Comparison of ENCODE assay signal across 8 cellular contexts in genomic region chr3:152298393-152299242, GRCh38. TPM values are rescaled to one million over a fixed set of nuclear protein-coding genes. Genes with fewer than 3 reads are reported as not detected.
DNase-seq lines count a peak whose midpoint lies in the region; ATAC-seq lines count a peak whose summit lies in the region.

No MANE protein-coding gene starts in this region.

- no peaks in the 10 kb centered on the region for H3K9me3 ChIP-seq in CD4-positive, alpha-beta memory T cell (ENCODE audit: control insufficient read depth in 1 of 2, low read length in 2 of 2)
- no peaks in the 10 kb centered on the region for H3K9me3 ChIP-seq in neuron (ENCODE audit: low read length)

- peak overlapping the region; percentile 88 to 97 (median 92) for H3K27ac Mint-ChIP-seq in CD4-positive, alpha-beta memory T cell
- peak overlapping the region; percentile 94 for H3K27ac Mint-ChIP-seq in activated T-helper 1 cell treated with anti-CD3 and anti-CD28 coated beads, Interleukin-12 subunit alpha, Interleukin-12 subunit beta, Interleukin-2, Interleukin-4 antibody, amounts not matched to agents 30 ng/mL and 10 ng/mL and 1 ng/mL, durations not matched to agents 14 hours and 24 hours and 36 hours

- ATAC-seq in GM19372 (IDR thresholded peaks at IDR 0.05; ENCODE audit: low read depth, unreplicated experiment) (peak; percentile 64), HG03521 (IDR thresholded peaks at IDR 0.05; ENCODE audit: unreplicated experiment) (peak; percentile 70), HG03457 (IDR thresholded peaks at IDR 0.05; ENCODE audit: unreplicated experiment) (no peak)

- H3K27me3 Mint-ChIP-seq in CD4-positive, alpha-beta memory T cell: no peaks in the 10 kb centered on the region
- H3K27me3 Mint-ChIP-seq in activated T-helper 1 cell treated with anti-CD3 and anti-CD28 coated beads, Interleukin-12 subunit alpha, Interleukin-12 subunit beta, Interleukin-2, Interleukin-4 antibody, amounts not matched to agents 30 ng/mL and 10 ng/mL and 1 ng/mL, durations not matched to agents 14 hours and 24 hours and 36 hours (ENCODE audit: insufficient read depth): no peaks in the 10 kb centered on the region

- peak overlapping the region; percentile 23 to 29 for H3K4me3 ChIP-seq in CD4-positive, alpha-beta memory T cell (ENCODE audit: low read length in 2 of 2)
- peak overlapping the region; percentile 26 for H3K4me3 ChIP-seq in neuron (ENCODE audit: low read length)

- no peaks in the 10 kb centered on the region for H3K9me3 Mint-ChIP-seq in CD4-positive, alpha-beta memory T cell
- H3K9me3 Mint-ChIP-seq in activated T-helper 1 cell treated with anti-CD3 and anti-CD28 coated beads, Interleukin-12 subunit alpha, Interleukin-12 subunit beta, Interleukin-2, Interleukin-4 antibody, amounts not matched to agents 30 ng/mL and 10 ng/mL and 1 ng/mL, durations not matched to agents 14 hours and 24 hours and 36 hours: no peaks in the 10 kb centered on the region

- no peaks in the 10 kb centered on the region for H3K27me3 ChIP-seq in CD4-positive, alpha-beta memory T cell (ENCODE audit: insufficient read depth, low read length)
- no peaks in the 10 kb centered on the region for H3K27me3 ChIP-seq in neuron (ENCODE audit: insufficient read depth, low read length)

- peak overlapping the region; percentile 0 for H2AFZ ChIP-seq in neuron (ENCODE audit: low read depth, low read length)

- H3K4me1 ChIP-seq in CD4-positive, alpha-beta memory T cell (ENCODE audit: insufficient read depth, low read length): peaks cover 98% of the 10 kb centered on the region
- H3K4me1 ChIP-seq in neuron (ENCODE audit: insufficient read depth, low read length): peaks cover 15% of the 10 kb centered on the region

- CTCF ChIA-PET in CD4-positive, alpha-beta memory T cell (lab: Charles Lee; ENCODE audit: partially characterized antibody): interaction anchor here (0.8 to 3.5 kb wide), 5 partner anchors 11 to 115 kb away, joined by 3 to 10 read pairs (median 3); no protein-coding TSS in a partner anchor

- H3K4me1 Mint-ChIP-seq in CD4-positive, alpha-beta memory T cell: peaks cover 62 to 82% (median 72%) of the 10 kb centered on the region in 4 donors
- H3K4me1 Mint-ChIP-seq in activated T-helper 1 cell treated with anti-CD3 and anti-CD28 coated beads, Interleukin-12 subunit alpha, Interleukin-12 subunit beta, Interleukin-2, Interleukin-4 antibody, amounts not matched to agents 30 ng/mL and 10 ng/mL and 1 ng/mL, durations not matched to agents 14 hours and 24 hours and 36 hours (ENCODE audit: low read depth): peaks cover 74% of the 10 kb centered on the region

- intact Hi-C loops in CD4-positive, alpha-beta memory T cell (cut with micrococcal nuclease): loop anchor here (1.0 kb wide), 1 partner anchor 7 kb away; no protein-coding TSS in a partner anchor
- intact Hi-C loops in activated T-helper 1 cell treated with anti-CD3 and anti-CD28 coated beads, Interleukin-12 subunit alpha, Interleukin-12 subunit beta, Interleukin-2, Interleukin-4 antibody, amounts not matched to agents 30 ng/mL and 10 ng/mL and 1 ng/mL, durations not matched to agents 14 hours and 24 hours and 36 hours (cut with micrococcal nuclease): loop anchor here (1.0 to 2.0 kb wide), 5 partner anchors 13 to 226 kb away; partner anchors contain the start of gene MBNL1

- H3K4me3 Mint-ChIP-seq in CD4-positive, alpha-beta memory T cell: peak overlapping the region; percentile 64 to 87 (median 78)
- H3K4me3 Mint-ChIP-seq in activated T-helper 1 cell treated with anti-CD3 and anti-CD28 coated beads, Interleukin-12 subunit alpha, Interleukin-12 subunit beta, Interleukin-2, Interleukin-4 antibody, amounts not matched to agents 30 ng/mL and 10 ng/mL and 1 ng/mL, durations not matched to agents 14 hours and 24 hours and 36 hours: peak overlapping the region; percentile 68

- peaks cover 21 to 56% of the 10 kb centered on the region in 2 donors for H3K36me3 Mint-ChIP-seq in CD4-positive, alpha-beta memory T cell
- H3K36me3 Mint-ChIP-seq in activated T-helper 1 cell treated with anti-CD3 and anti-CD28 coated beads, Interleukin-12 subunit alpha, Interleukin-12 subunit beta, Interleukin-2, Interleukin-4 antibody, amounts not matched to agents 30 ng/mL and 10 ng/mL and 1 ng/mL, durations not matched to agents 14 hours and 24 hours and 36 hours (ENCODE audit: low read depth): peaks cover 45% of the 10 kb centered on the region

- H3K27ac ChIP-seq in CD4-positive, alpha-beta memory T cell (ENCODE audit: low read depth, low read length): peak overlapping the region; percentile 54

- H3K36me3 ChIP-seq in CD4-positive, alpha-beta memory T cell (ENCODE audit: insufficient read depth, low read length): peaks cover 19% of the 10 kb centered on the region
- peaks cover 8% of the 10 kb centered on the region for H3K36me3 ChIP-seq in neuron (ENCODE audit: insufficient read depth, low read length)

- peak; percentile 81 to 84 (median 82) for DNase-seq in CD4-positive, alpha-beta memory T cell
- DNase-seq in NOMO-1 treated with dmso at 0.1 percent for 144 hours (lab: John Stamatoyannopoulos, UW; ENCODE audit: unreplicated experiment) (peak; percentile 89), fibroblast of the conjunctiva (ENCODE audit: low read depth) (peak; percentile 99)
- peak; percentile 29 for DNase-seq in activated T-helper 1 cell treated with anti-CD3 and anti-CD28 coated beads, Interleukin-12 subunit alpha, Interleukin-12 subunit beta, Interleukin-2, Interleukin-4 antibody, amounts not matched to agents 30 ng/mL and 10 ng/mL and 1 ng/mL, durations not matched to agents 14 hours and 24 hours and 36 hours (ENCODE audit: low spot score)

- POLR2A ChIA-PET in CD4-positive, alpha-beta memory T cell (lab: Charles Lee; ENCODE audit: partially characterized antibody): interaction anchor here (1.1 to 4.9 kb wide), 15 partner anchors 8 to 115 kb away, joined by 3 to 32 read pairs (median 6); partner anchors contain the start of gene MBNL1

RNA-seq across cellular contexts. Expression of gene MBNL1, which starts 29.9 kb away (rescaled TPM):
- total RNA-seq in CD4-positive, alpha-beta memory T cell: 100 to 1,000 TPM; 420 to 430 TPM
- polyA plus RNA-seq in CD4-positive, alpha-beta memory T cell: 100 to 1,000 TPM; 289 to 302 TPM
- 295 and 308 TPM in 2 replicates for total RNA-seq in activated T-helper 1 cell treated with anti-CD3 and anti-CD28 coated beads, Interleukin-12 subunit alpha, Interleukin-12 subunit beta, Interleukin-2, Interleukin-4 antibody, amounts not matched to agents 30 ng/mL and 10 ng/mL and 1 ng/mL, durations not matched to agents 14 hours and 24 hours and 36 hours

Comparison
In these comparisons a context has a peak if more than half of its experiments do, and no peak if none do; other contexts are left out.
1. DNase-seq: peak in every context shown above with its lines; median percentile 99 in fibroblast of the conjunctiva; 89 in NOMO-1 treated with dmso at 0.1 percent for 144 hours; 82 in CD4-positive, alpha-beta memory T cell; 29 in activated T-helper 1 cell treated with anti-CD3 and anti-CD28 coated beads, Interleukin-12 subunit alpha, Interleukin-12 subunit beta, Interleukin-2, Interleukin-4 antibody, amounts not matched to agents 30 ng/mL and 10 ng/mL and 1 ng/mL, durations not matched to agents 14 hours and 24 hours and 36 hours.